Comparison of ENCODE assay signal across 9 cellular contexts in genomic region chr2:130019402-130019801, GRCh38. TPM values are rescaled to one million over a fixed set of nuclear protein-coding genes. Genes with fewer than 3 reads are reported as not detected.
"Had no signal": no experiment of that assay in that cellular context is flagged by ENCODE, and none has a peak within 500 bp of the region (broad histone marks: within the 10 kb centered on the region; RNA-seq: fewer than 3 reads in every experiment).

No MANE protein-coding gene starts in this region.

- ATAC-seq: GM12878 had no signal

- DNase-seq: GDM1, GF-D8 had no signal

- H3K4me3 ChIP-seq: GM12878 had no signal

- FAIRE-seq: G401.6, GM12878, GM12891, GM12892, GM18507, GM19239 had no signal

RNA-seq across cellular contexts. Expression of gene RAB6C, which starts 39.9 kb away (rescaled TPM):
- total RNA-seq: G401, GM12878 had no signal
- polyA plus RNA-seq: GM12878 had no signal
